8 cellular contexts compared by ENCODE assay signal in genomic region chr20:33933469-33933909, GRCh38.
DNase-seq lines count a peak whose midpoint lies in the region; ATAC-seq and TF ChIP-seq lines count a peak whose summit lies in the region.

No MANE protein-coding gene starts in this region.

- peak; percentile 22 for DNase-seq in GM06990 (ENCODE audit: extremely low read depth, insufficient read length)
- peak; percentile 51 to 63 for DNase-seq in NCI-H1930 (lab: John Stamatoyannopoulos, UW)
- DNase-seq in activated CD4-positive, alpha-beta T cell treated with anti-CD3 and anti-CD28 coated beads, Interleukin-2, amount 10 ng/mL, durations not matched to agents 24 days and 14 days: peak; percentile 89
- peak; percentile 9 to 30 for DNase-seq in dermis microvascular lymphatic vessel endothelial cell (ENCODE audit: low read depth in 2 of 2)
- DNase-seq in lower leg skin (ENCODE audit: low spot score in 2 of 2): peak; percentile 60 to 90
- DNase-seq in stimulated activated CD8-positive, alpha-beta memory T cell treated with anti-CD3 and anti-CD28 coated beads, Interleukin-15, amount 100 ng/mL, for 24 hours (ENCODE audit: low read depth): peak; percentile 16

- H3K36me3 ChIP-seq in GM06990 (ENCODE audit: control insufficient read depth, insufficient read depth, low read length): no peaks in the 10 kb centered on the region

- no peak for TF ChIP-seq POLR2A in lower leg skin (IDR thresholded peaks at IDR 0.05)

- ATAC-seq in HG03097 (IDR thresholded peaks at IDR 0.05; ENCODE audit: low FRiP score, unreplicated experiment) (no peak), HG03159 (IDR thresholded peaks at IDR 0.05; ENCODE audit: unreplicated experiment) (no peak)

- no peak overlapping the region for H3K27ac Mint-ChIP-seq in activated CD4-positive, alpha-beta T cell treated with anti-CD3 and anti-CD28 coated beads, Interleukin-2, amount 10 ng/mL, durations not matched to agents 24 days and 14 days

- no peak overlapping the region for H3K4me3 Mint-ChIP-seq in activated CD4-positive, alpha-beta T cell treated with anti-CD3 and anti-CD28 coated beads, Interleukin-2, amount 10 ng/mL, durations not matched to agents 24 days and 14 days

- TF ChIP-seq CTCF in GM06990 (IDR thresholded peaks at IDR 0.05; ENCODE audit: insufficient read depth, low read length, poor library complexity, severe bottlenecking): peak; percentile 54
- peak in 1 of 3 donors; percentile 50 for TF ChIP-seq CTCF in lower leg skin (IDR thresholded peaks at IDR 0.05)

- peaks cover 2% of the 10 kb centered on the region for H3K27me3 Mint-ChIP-seq in activated CD4-positive, alpha-beta T cell treated with anti-CD3 and anti-CD28 coated beads, Interleukin-2, amount 10 ng/mL, durations not matched to agents 24 days and 14 days

- H3K9me3 Mint-ChIP-seq in activated CD4-positive, alpha-beta T cell treated with anti-CD3 and anti-CD28 coated beads, Interleukin-2, amount 10 ng/mL, durations not matched to agents 24 days and 14 days: no peaks in the 10 kb centered on the region

- H3K4me1 Mint-ChIP-seq in activated CD4-positive, alpha-beta T cell treated with anti-CD3 and anti-CD28 coated beads, Interleukin-2, amount 10 ng/mL, durations not matched to agents 24 days and 14 days: peaks cover 2% of the 10 kb centered on the region

- H3K4me3 ChIP-seq in GM06990 (replicated peaks; ENCODE audit: low read depth, low read length): no peak overlapping the region
- no peak overlapping the region for H3K4me3 ChIP-seq in lower leg skin (ENCODE audit: low read depth, poor library complexity, severe bottlenecking)

- no peaks in the 10 kb centered on the region for H3K36me3 Mint-ChIP-seq in activated CD4-positive, alpha-beta T cell treated with anti-CD3 and anti-CD28 coated beads, Interleukin-2, amount 10 ng/mL, durations not matched to agents 24 days and 14 days (ENCODE audit: low read depth)

- intact Hi-C loops in activated CD4-positive, alpha-beta T cell treated with anti-CD3 and anti-CD28 coated beads, Interleukin-2, amount 10 ng/mL, durations not matched to agents 24 days and 14 days (cut with micrococcal nuclease): loop anchor here (1.0 kb wide), 1 partner anchor 196 kb away; no protein-coding TSS in a partner anchor
- intact Hi-C loops in lower leg skin (cut with DNase I; ENCODE audit: low total_unique reads): no loop called here

- H3K27me3 ChIP-seq in GM06990 (replicated peaks; ENCODE audit: control insufficient read depth, insufficient read depth, low read length): no peaks in the 10 kb centered on the region

- 36 to 43% methylated on average over 5 of the region's 5 CpGs for WGBS in lower leg skin, 2 donors

Comparison
In these comparisons a context has a peak if more than half of its experiments do, and no peak if none do; other contexts are left out.
1. DNase-seq: peak in every context shown above with its lines; median percentile 89 in activated CD4-positive, alpha-beta T cell treated with anti-CD3 and anti-CD28 coated beads, Interleukin-2, amount 10 ng/mL, durations not matched to agents 24 days and 14 days; 75 in lower leg skin; 57 in NCI-H1930; 22 in GM06990; 20 in dermis microvascular lymphatic vessel endothelial cell; 16 in stimulated activated CD8-positive, alpha-beta memory T cell treated with anti-CD3 and anti-CD28 coated beads, Interleukin-15, amount 100 ng/mL, for 24 hours.